Comparison of ENCODE assay signal across 1 cellular context in genomic region chr18:57146956-57147636, GRCh38.
TF ChIP-seq lines count a peak whose summit lies in the region.

TSS of gene BOD1L2 (plus strand) at chr18:57147087. CDS start at chr18:57147313, 226 bp downstream.

TF ChIP-seq in GM23338, 12 proteins besides CTCF, POLR2A, EP300 and RAD21 (continued from another document):
- TF ChIP-seq, protein P1, sequence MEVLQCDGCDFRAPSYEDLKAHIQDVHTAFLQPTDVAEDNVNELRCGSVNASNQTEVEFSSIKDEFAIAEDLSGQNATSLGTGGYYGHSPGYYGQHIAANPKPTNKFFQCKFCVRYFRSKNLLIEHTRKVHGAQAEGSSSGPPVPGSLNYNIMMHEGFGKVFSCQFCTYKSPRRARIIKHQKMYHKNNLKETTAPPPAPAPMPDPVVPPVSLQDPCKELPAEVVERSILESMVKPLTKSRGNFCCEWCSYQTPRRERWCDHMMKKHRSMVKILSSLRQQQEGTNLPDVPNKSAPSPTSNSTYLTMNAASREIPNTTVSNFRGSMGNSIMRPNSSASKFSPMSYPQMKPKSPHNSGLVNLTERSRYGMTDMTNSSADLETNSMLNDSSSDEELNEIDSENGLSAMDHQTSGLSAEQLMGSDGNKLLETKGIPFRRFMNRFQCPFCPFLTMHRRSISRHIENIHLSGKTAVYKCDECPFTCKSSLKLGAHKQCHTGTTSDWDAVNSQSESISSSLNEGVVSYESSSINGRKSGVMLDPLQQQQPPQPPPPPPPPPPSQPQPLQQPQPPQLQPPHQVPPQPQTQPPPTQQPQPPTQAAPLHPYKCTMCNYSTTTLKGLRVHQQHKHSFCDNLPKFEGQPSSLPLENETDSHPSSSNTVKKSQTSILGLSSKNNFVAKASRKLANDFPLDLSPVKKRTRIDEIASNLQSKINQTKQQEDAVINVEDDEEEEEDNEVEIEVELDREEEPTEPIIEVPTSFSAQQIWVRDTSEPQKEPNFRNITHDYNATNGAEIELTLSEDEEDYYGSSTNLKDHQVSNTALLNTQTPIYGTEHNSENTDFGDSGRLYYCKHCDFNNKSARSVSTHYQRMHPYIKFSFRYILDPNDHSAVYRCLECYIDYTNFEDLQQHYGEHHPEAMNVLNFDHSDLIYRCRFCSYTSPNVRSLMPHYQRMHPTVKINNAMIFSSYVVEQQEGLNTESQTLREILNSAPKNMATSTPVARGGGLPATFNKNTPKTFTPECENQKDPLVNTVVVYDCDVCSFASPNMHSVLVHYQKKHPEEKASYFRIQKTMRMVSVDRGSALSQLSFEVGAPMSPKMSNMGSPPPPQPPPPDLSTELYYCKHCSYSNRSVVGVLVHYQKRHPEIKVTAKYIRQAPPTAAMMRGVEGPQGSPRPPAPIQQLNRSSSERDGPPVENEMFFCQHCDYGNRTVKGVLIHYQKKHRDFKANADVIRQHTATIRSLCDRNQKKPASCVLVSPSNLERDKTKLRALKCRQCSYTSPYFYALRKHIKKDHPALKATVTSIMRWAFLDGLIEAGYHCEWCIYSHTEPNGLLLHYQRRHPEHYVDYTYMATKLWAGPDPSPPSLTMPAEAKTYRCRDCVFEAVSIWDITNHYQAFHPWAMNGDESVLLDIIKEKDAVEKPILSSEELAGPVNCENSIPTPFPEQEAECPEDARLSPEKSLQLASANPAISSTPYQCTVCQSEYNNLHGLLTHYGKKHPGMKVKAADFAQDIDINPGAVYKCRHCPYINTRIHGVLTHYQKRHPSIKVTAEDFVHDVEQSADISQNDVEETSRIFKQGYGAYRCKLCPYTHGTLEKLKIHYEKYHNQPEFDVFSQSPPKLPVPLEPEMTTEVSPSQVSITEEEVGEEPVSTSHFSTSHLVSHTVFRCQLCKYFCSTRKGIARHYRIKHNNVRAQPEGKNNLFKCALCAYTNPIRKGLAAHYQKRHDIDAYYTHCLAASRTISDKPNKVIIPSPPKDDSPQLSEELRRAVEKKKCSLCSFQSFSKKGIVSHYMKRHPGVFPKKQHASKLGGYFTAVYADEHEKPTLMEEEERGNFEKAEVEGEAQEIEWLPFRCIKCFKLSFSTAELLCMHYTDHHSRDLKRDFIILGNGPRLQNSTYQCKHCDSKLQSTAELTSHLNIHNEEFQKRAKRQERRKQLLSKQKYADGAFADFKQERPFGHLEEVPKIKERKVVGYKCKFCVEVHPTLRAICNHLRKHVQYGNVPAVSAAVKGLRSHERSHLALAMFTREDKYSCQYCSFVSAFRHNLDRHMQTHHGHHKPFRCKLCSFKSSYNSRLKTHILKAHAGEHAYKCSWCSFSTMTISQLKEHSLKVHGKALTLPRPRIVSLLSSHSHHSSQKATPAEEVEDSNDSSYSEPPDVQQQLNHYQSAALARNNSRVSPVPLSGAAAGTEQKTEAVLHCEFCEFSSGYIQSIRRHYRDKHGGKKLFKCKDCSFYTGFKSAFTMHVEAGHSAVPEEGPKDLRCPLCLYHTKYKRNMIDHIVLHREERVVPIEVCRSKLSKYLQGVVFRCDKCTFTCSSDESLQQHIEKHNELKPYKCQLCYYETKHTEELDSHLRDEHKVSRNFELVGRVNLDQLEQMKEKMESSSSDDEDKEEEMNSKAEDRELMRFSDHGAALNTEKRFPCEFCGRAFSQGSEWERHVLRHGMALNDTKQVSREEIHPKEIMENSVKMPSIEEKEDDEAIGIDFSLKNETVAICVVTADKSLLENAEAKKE (CRISPR knock-in tag; IDR thresholded peaks at IDR 0.05) = no peak
- TF ChIP-seq, protein P2, sequence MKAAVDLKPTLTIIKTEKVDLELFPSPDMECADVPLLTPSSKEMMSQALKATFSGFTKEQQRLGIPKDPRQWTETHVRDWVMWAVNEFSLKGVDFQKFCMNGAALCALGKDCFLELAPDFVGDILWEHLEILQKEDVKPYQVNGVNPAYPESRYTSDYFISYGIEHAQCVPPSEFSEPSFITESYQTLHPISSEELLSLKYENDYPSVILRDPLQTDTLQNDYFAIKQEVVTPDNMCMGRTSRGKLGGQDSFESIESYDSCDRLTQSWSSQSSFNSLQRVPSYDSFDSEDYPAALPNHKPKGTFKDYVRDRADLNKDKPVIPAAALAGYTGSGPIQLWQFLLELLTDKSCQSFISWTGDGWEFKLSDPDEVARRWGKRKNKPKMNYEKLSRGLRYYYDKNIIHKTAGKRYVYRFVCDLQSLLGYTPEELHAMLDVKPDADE (IDR thresholded peaks at IDR 0.05) = no peak
- TF ChIP-seq EZH2 (IDR thresholded peaks at IDR 0.05; ENCODE audit: low read depth, unreplicated experiment) = no peak
